In genomic region chr5:97183930-97184213, GRCh38 we compare ENCODE assay signal across 8 cellular contexts. TPM values are rescaled to one million over a fixed set of nuclear protein-coding genes. Genes with fewer than 3 reads are reported as not detected.
A peak's percentile ranks its signal among the peaks of the same experiment; 100 is the strongest.
DNase-seq lines count a peak whose midpoint lies in the region; ATAC-seq and TF ChIP-seq lines count a peak whose summit lies in the region.

No MANE protein-coding gene starts in this region.

- in situ Hi-C loops in IMR-90 (cut with MboI; ENCODE audit: low sequenced_read_pairs), result loop anchor here (10.0 kb wide), 1 partner anchor 1591 kb away; the partner anchor contains the start of gene RGMB

- BruUV-seq in IMR-90 (replicated peaks; lab: Mats Ljungman, UMichigan), result TSS peak; percentile 54

- peak overlapping the region; percentile 97 for H2AFZ ChIP-seq in IMR-90 (replicated peaks; ENCODE audit: low read length, poor library complexity)

- no peaks in the 10 kb centered on the region for H3K36me3 ChIP-seq in IMR-90 (ENCODE audit: control insufficient read depth, insufficient read depth, low read length)
- H3K36me3 ChIP-seq in stomach, result peaks cover 1 to 7% (median 4%) of the 10 kb centered on the region in 4 donors

- H2AK9ac ChIP-seq in IMR-90 (replicated peaks; ENCODE audit: low read depth, low read length, poor library complexity), result peak overlapping the region; percentile 95

- H2BK5ac ChIP-seq in IMR-90 (ENCODE audit: low read depth, low read length, poor library complexity, severe bottlenecking), result peak overlapping the region; percentile 97

- intact Hi-C loops in IMR-90 (cut with micrococcal nuclease), result loop anchor here (2.0 to 5.0 kb wide), 4 partner anchors 348 to 1643 kb away; partner anchors contain the start of gene RGMB
- intact Hi-C loops in stomach (cut with DNase I; ENCODE audit: low total_unique reads), result no loop called here

- H3K4me3 ChIP-seq in IMR-90 (ENCODE audit: insufficient read depth, low read depth, low read length) (peak overlapping the region; percentile 82), stomach (peak overlapping the region; percentile 70 to 89 (median 80))

- H2BK20ac ChIP-seq in IMR-90 (ENCODE audit: low read depth, low read length), result no peak overlapping the region; the same call in 1 of the 2 replicates

- WGBS in IMR-90 (ENCODE audit: extremely low coverage in 2 of 2, insufficient read length in 1 of 2), 2 experiments, result no CpG with 5 or more reads among the region's 6 CpGs
- 35 to 48% (median 45%) methylated on average over 6 of the region's 6 CpGs for WGBS in stomach, 5 donors

- ATAC-seq in IMR-90 (ENCODE audit: low read depth) (no peak), GM19324 (IDR thresholded peaks at IDR 0.05; ENCODE audit: low FRiP score, unreplicated experiment) (no peak)

- CTCF ChIA-PET in IMR-90 (lab: Yijun Ruan, JAX), result no interaction called here

- peak overlapping the region; percentile 89 for H3K4ac ChIP-seq in IMR-90 (ENCODE audit: low read depth, low read length)

- H3K79me1 ChIP-seq in IMR-90 (ENCODE audit: low read depth in 1 of 2, low read length in 2 of 2), result peaks cover 10 to 28% of the 10 kb centered on the region in 2 experiments

- peak overlapping the region; percentile 81 to 99 for H4K8ac ChIP-seq in IMR-90 (ENCODE audit: low read depth in 2 of 2, low read length in 2 of 2)

- H3K4me3 Mint-ChIP-seq in activated naive CD8-positive, alpha-beta T cell treated with anti-CD3 and anti-CD28 coated beads for 36 hours, result peak overlapping the region; percentile 95
- peak overlapping the region; percentile 92 to 98 (median 96) for H3K4me3 Mint-ChIP-seq in immature natural killer cell

- no peaks in the 10 kb centered on the region for H3K9me1 ChIP-seq in IMR-90 (ENCODE audit: insufficient read depth, low read length)

- no peaks in the 10 kb centered on the region for H3K27me3 ChIP-seq in IMR-90 (ENCODE audit: control insufficient read depth, insufficient read depth, low read length)
- H3K27me3 ChIP-seq in stomach, result no peaks in the 10 kb centered on the region

- H4K20me1 ChIP-seq in IMR-90 (ENCODE audit: insufficient read depth, low read length), result no peaks in the 10 kb centered on the region

- H3K56ac ChIP-seq in IMR-90 (ENCODE audit: extremely low read depth, insufficient read depth, low read length), result peak overlapping the region; percentile 37; the same call in 1 of the 2 replicates

- peaks cover 32% of the 10 kb centered on the region for H3K4me1 Mint-ChIP-seq in activated naive CD8-positive, alpha-beta T cell treated with anti-CD3 and anti-CD28 coated beads for 36 hours
- peaks cover 33 to 50% of the 10 kb centered on the region in 2 donors for H3K4me1 Mint-ChIP-seq in immature natural killer cell

- dilution Hi-C loops in IMR-90 (cut with HindIII; ENCODE audit: low sequenced_read_pairs, unreplicated experiment), result no loop called here

- peaks cover 27% of the 10 kb centered on the region for H3K36me3 Mint-ChIP-seq in activated naive CD8-positive, alpha-beta T cell treated with anti-CD3 and anti-CD28 coated beads for 36 hours
- H3K36me3 Mint-ChIP-seq in immature natural killer cell, result peaks cover 1 to 3% (median 1%) of the 10 kb centered on the region in 3 donors

- peaks cover 2% of the 10 kb centered on the region; the same call in 1 of the 2 replicates for H3K4me1 ChIP-seq in IMR-90 (ENCODE audit: control insufficient read depth, insufficient read depth, low read length)
- H3K4me1 ChIP-seq in stomach, result peaks cover 9 to 32% (median 28%) of the 10 kb centered on the region in 4 donors

- peak overlapping the region; percentile 94 for H4K5ac ChIP-seq in IMR-90 (ENCODE audit: low read depth, low read length)

- H3K4me2 ChIP-seq in IMR-90 (ENCODE audit: low read depth, low read length), result peak overlapping the region; percentile 92

- peak overlapping the region; percentile 69 for H3K18ac ChIP-seq in IMR-90 (ENCODE audit: low read depth, low read length)

- POLR2A ChIA-PET in IMR-90 (lab: Charles Lee; ENCODE audit: unreplicated experiment), result no interaction called here

- TF ChIP-seq EP300 in stomach (IDR thresholded peaks at IDR 0.05), result no peak

- peak overlapping the region; percentile 75; the same call in 1 of the 2 replicates for H3K23ac ChIP-seq in IMR-90 (ENCODE audit: low read depth, low read length)

- no peak for TF ChIP-seq RAD21 in IMR-90 (IDR thresholded peaks at IDR 0.05; ENCODE audit: low read length)

- H3K14ac ChIP-seq in IMR-90 (replicated peaks; ENCODE audit: low read depth, low read length), result peak overlapping the region; percentile 90

- H3K9ac ChIP-seq in IMR-90 (ENCODE audit: low read depth, low read length), result peak overlapping the region; percentile 30

- H4K91ac ChIP-seq in IMR-90 (ENCODE audit: insufficient read depth, low read depth, low read length), result peak overlapping the region; percentile 84

- no peaks in the 10 kb centered on the region for H3K27me3 Mint-ChIP-seq in activated naive CD8-positive, alpha-beta T cell treated with anti-CD3 and anti-CD28 coated beads for 36 hours
- peaks cover 3 to 13% (median 12%) of the 10 kb centered on the region in 3 donors for H3K27me3 Mint-ChIP-seq in immature natural killer cell (ENCODE audit: low read depth in 3 of 3)

- no peak for TF ChIP-seq CTCF in IMR-90 (conservative IDR thresholded peaks at IDR 0.05; ENCODE audit: low read depth, low read length)
- TF ChIP-seq CTCF in stomach (IDR thresholded peaks at IDR 0.05), result no peak

- TF ChIP-seq POLR2A in IMR-90 (IDR thresholded peaks at IDR 0.05; ENCODE audit: low read depth, low read length) (no peak), stomach (IDR thresholded peaks at IDR 0.05) (no peak)

- H3K27ac Mint-ChIP-seq in activated naive CD8-positive, alpha-beta T cell treated with anti-CD3 and anti-CD28 coated beads for 36 hours, result peak overlapping the region; percentile 95
- H3K27ac Mint-ChIP-seq in immature natural killer cell, result peak overlapping the region; percentile 100

- DNase-seq in IMR-90 (no peak), immature natural killer cell (no peak), stomach (no peak), DMS153 treated with DMSO at 0.1 percent for 48 hours (lab: John Stamatoyannopoulos, UW; ENCODE audit: unreplicated experiment) (no peak), DMS53 treated with DMSO at 0.1 percent for 48 hours (lab: John Stamatoyannopoulos, UW; ENCODE audit: unreplicated experiment) (no peak), GF-D8 (lab: John Stamatoyannopoulos, UW) (no peak)
- no peak for DNase-seq in activated naive CD8-positive, alpha-beta T cell treated with anti-CD3 and anti-CD28 coated beads for 36 hours

- H2BK120ac ChIP-seq in IMR-90 (ENCODE audit: low read depth, low read length), result peak overlapping the region; percentile 71

- H3K27ac ChIP-seq in IMR-90 (ENCODE audit: insufficient read depth, low read length) (peak overlapping the region; percentile 58; the same call in 1 of the 2 replicates), stomach (peak overlapping the region; percentile 88 to 93 (median 92))

- H2BK15ac ChIP-seq in IMR-90 (ENCODE audit: low read depth, low read length), result peak overlapping the region; percentile 22; the same call in 1 of the 3 replicates

- H3K9me3 ChIP-seq in IMR-90 (ENCODE audit: control insufficient read depth, insufficient read depth, low read length) (no peaks in the 10 kb centered on the region), stomach (no peaks in the 10 kb centered on the region)

- peaks cover 5% of the 10 kb centered on the region for H3K9me3 Mint-ChIP-seq in activated naive CD8-positive, alpha-beta T cell treated with anti-CD3 and anti-CD28 coated beads for 36 hours
- H3K9me3 Mint-ChIP-seq in immature natural killer cell, result no peaks in the 10 kb centered on the region

- H2AK5ac ChIP-seq in IMR-90 (ENCODE audit: low read depth, low read length), result peak overlapping the region; percentile 86

TF ChIP-seq in IMR-90, 13 proteins besides CTCF, POLR2A, EP300 and RAD21:
- TF ChIP-seq CEBPB (IDR thresholded peaks at IDR 0.05; ENCODE audit: low read depth, low read length) (no peak), ELK1 (IDR thresholded peaks at IDR 0.05; ENCODE audit: borderline replicate concordance, low read depth, low read length) (no peak), MXI1 (IDR thresholded peaks at IDR 0.05; ENCODE audit: borderline replicate concordance, low read depth, low read length) (no peak), MAFK (IDR thresholded peaks at IDR 0.05; ENCODE audit: low read depth, low read length) (no peak), USF2 (IDR thresholded peaks at IDR 0.05; ENCODE audit: low read depth, low read length) (no peak)

RNA-seq across cellular contexts. Expression of gene RIOK2, which starts 0.8 kb away (rescaled TPM):
- total RNA-seq in IMR-90 (2012; rRNA removed) (17.7 and 26.1 TPM in 2 replicates), stomach (10 to 100 TPM in 3 of 5 donors, 1 to 10 TPM in 2; 1.2 to 42.2 (median 11.2) TPM)
- polyA plus RNA-seq in IMR-90 (2012; rRNA removed) (9.2 and 10.7 TPM in 2 replicates), immature natural killer cell (10 to 100 TPM; 10.6 to 15.8 (median 14.8) TPM), stomach (10 to 100 TPM in 2 of 3 donors, 1 to 10 TPM in 1; 6.7 to 12.5 (median 11.1) TPM)
- 0.89 and 2.0 TPM in 2 replicates for polyA plus RNA-seq in IMR-90 (2012; cell fraction: cytosol; rRNA removed)
- 0.67 and 9.0 TPM in 2 replicates for polyA plus RNA-seq in IMR-90 (2012; cell fraction: nucleus; rRNA removed; ENCODE audit: low replicate concordance)
- total RNA-seq in activated naive CD8-positive, alpha-beta T cell treated with anti-CD3 and anti-CD28 coated beads for 36 hours, result 10 to 100 TPM; 47.6 to 50.1 TPM

RNA-seq across cellular contexts. Expression of gene LIX1, which starts 41.5 kb away (rescaled TPM):
- total RNA-seq in IMR-90 (2012; rRNA removed) (not detected in 2 replicates), stomach (1 to 10 TPM in 3 of 5 donors, not detected in 2; 1.3 to 1.8 (median 1.3) TPM)
- polyA plus RNA-seq in IMR-90 (2012; rRNA removed) (not detected in 2 replicates), immature natural killer cell (not detected), stomach (under 1 TPM in 2 of 3 donors, not detected in 1; 0.12 to 0.23 TPM)
- not detected in 2 replicates for polyA plus RNA-seq in IMR-90 (2012; cell fraction: cytosol; rRNA removed)
- polyA plus RNA-seq in IMR-90 (2012; cell fraction: nucleus; rRNA removed; ENCODE audit: low replicate concordance), result not detected in 2 replicates
- total RNA-seq in activated naive CD8-positive, alpha-beta T cell treated with anti-CD3 and anti-CD28 coated beads for 36 hours, result not detected
